ENCODE assay signal across 8 cellular contexts in genomic region chrX:153334654-153335295, GRCh38. TPM values are rescaled to one million over a fixed set of nuclear protein-coding genes. Genes with fewer than 3 reads are reported as not detected.
A peak's percentile ranks its signal among the peaks of the same experiment; 100 is the strongest.
DNase-seq lines count a peak whose midpoint lies in the region; ATAC-seq, FAIRE-seq and TF ChIP-seq lines count a peak whose summit lies in the region.

No MANE protein-coding gene starts in this region.

- H4K91ac ChIP-seq in mesenchymal stem cell (ENCODE audit: low read length), result no peak overlapping the region

- in situ Hi-C loops in GM12878 (cut with MboI), result no loop called here

- peak overlapping the region; percentile 21 to 94 for H3K18ac ChIP-seq in mesenchymal stem cell (ENCODE audit: low read depth in 1 of 2, low read length in 2 of 2)

- intact Hi-C loops in heart left ventricle (cut with DNase I) (no loop called here), Right ventricle myocardium superior (cut with DNase I) (no loop called here), GM12878 (cut with micrococcal nuclease; ENCODE audit: unreplicated experiment) (no loop called here)

- H3K27ac ChIP-seq in heart left ventricle, result peak overlapping the region in 6 of 12 donors; percentile 34 to 68 (median 58)
- peak overlapping the region; percentile 47 for H3K27ac ChIP-seq in GM12878 (ENCODE audit: control insufficient read depth, insufficient read depth)
- H3K27ac ChIP-seq in mesenchymal stem cell (ENCODE audit: low read length, poor library complexity, severe bottlenecking), result no peak overlapping the region
- H3K27ac ChIP-seq in urinary bladder (ENCODE audit: low read depth), result no peak overlapping the region

- H3K4me1 ChIP-seq in heart left ventricle (peaks cover 0 to 11% (median 0%) of the 10 kb centered on the region in 12 donors), GM12878 (ENCODE audit: control insufficient read depth, insufficient read depth, low read length) (peaks cover 6% of the 10 kb centered on the region; the same call in 1 of the 2 replicates), mesenchymal stem cell (ENCODE audit: control insufficient read depth, insufficient read depth, low read depth, low read length) (peaks cover 8% of the 10 kb centered on the region), urinary bladder (ENCODE audit: insufficient read depth) (no peaks in the 10 kb centered on the region)

- no peak overlapping the region for H3K14ac ChIP-seq in mesenchymal stem cell (ENCODE audit: low read length in 2 of 2)

- no peak overlapping the region for H2BK5ac ChIP-seq in mesenchymal stem cell (ENCODE audit: low read depth, low read length, poor library complexity, severe bottlenecking)

- peak overlapping the region; percentile 69 for H3K9ac ChIP-seq in GM12878 (ENCODE audit: control insufficient read depth, insufficient read depth, low read length)
- H3K9ac ChIP-seq in mesenchymal stem cell (ENCODE audit: low read length), result peak overlapping the region; percentile 88

- H4K20me1 ChIP-seq in GM12878 (ENCODE audit: control insufficient read depth, insufficient read depth), result no peaks in the 10 kb centered on the region

- H3K27me3 ChIP-seq in heart left ventricle (peaks cover 0 to 8% (median 0%) of the 10 kb centered on the region in 9 donors), GM12878 (replicated peaks in 1 of 2; ENCODE audit: control insufficient read depth in 2 of 2, insufficient read depth in 2 of 2, low read length in 1 of 2) (no peaks in the 10 kb centered on the region; a peak in 1 of 4 replicates), mesenchymal stem cell (ENCODE audit: control insufficient read depth in 1 of 2, insufficient read depth in 1 of 2, low read length in 2 of 2) (no peaks in the 10 kb centered on the region)

- CTCF ChIA-PET in GM12878 (lab: Yijun Ruan, JAX), result interaction anchor here (0.6 kb wide), 1 partner anchor 15 kb away, joined by 3 read pairs; no protein-coding TSS in a partner anchor

- ATAC-seq in heart left ventricle (no peak), Right ventricle myocardium superior (ENCODE audit: poor library complexity) (no peak), GM12878 (peak; percentile 16; the same call in 2 of the 3 replicates)

- BruUV-seq in GM12878 (replicated peaks; lab: Mats Ljungman, UMichigan), result no TSS peak

- H3K4me3 ChIP-seq in heart left ventricle, result peak overlapping the region; percentile 33 to 87 (median 65)
- peak overlapping the region; percentile 62 for H3K4me3 ChIP-seq in GM12878
- peak overlapping the region; percentile 66 to 77 for H3K4me3 ChIP-seq in mesenchymal stem cell (ENCODE audit: insufficient read depth in 1 of 2, low read depth in 1 of 2, low read length in 2 of 2)
- peak overlapping the region; percentile 67 for H3K4me3 ChIP-seq in urinary bladder (ENCODE audit: low read depth, low read length)

- H3K79me1 ChIP-seq in mesenchymal stem cell (replicated peaks; ENCODE audit: low read length, poor library complexity, severe bottlenecking), result peaks cover 14% of the 10 kb centered on the region

- no peak for TF ChIP-seq RAD21 in GM12878 (IDR thresholded peaks at IDR 0.05; ENCODE audit: insufficient read depth, low read depth, low read length)

- no peak overlapping the region for H3K23ac ChIP-seq in mesenchymal stem cell (ENCODE audit: low read length in 2 of 2)

- TF ChIP-seq EP300 in GM12878 (IDR thresholded peaks at IDR 0.05; ENCODE audit: borderline replicate concordance in 1 of 2, control insufficient read depth in 1 of 2, low read depth in 2 of 2, low read length in 2 of 2), result no peak

- H3K9me3 ChIP-seq in heart left ventricle, result no peaks in the 10 kb centered on the region
- no peaks in the 10 kb centered on the region; the same call in 2 of the 3 replicates for H3K9me3 ChIP-seq in GM12878 (replicated peaks; ENCODE audit: control insufficient read depth, insufficient read depth, low read length)
- no peaks in the 10 kb centered on the region for H3K9me3 ChIP-seq in mesenchymal stem cell (ENCODE audit: control insufficient read depth, low read length)

- TF ChIP-seq CTCF in heart left ventricle (IDR thresholded peaks at IDR 0.05) (no peak), GM12878 (IDR thresholded peaks at IDR 0.05 in 2 of 3, conservative IDR thresholded peaks at IDR 0.05 in 1 of 3; ENCODE audit: control insufficient read depth in 2 of 3, extremely low read depth in 1 of 3, insufficient read depth in 1 of 3, low read depth in 3 of 3, low read length in 3 of 3) (no peak)

- RAD21 ChIA-PET in GM12878 (lab: Charles Lee; ENCODE audit: unreplicated experiment), result interaction anchor here (0.6 kb wide), 1 partner anchor 383 kb away, joined by 3 read pairs; no protein-coding TSS in a partner anchor

- no peak overlapping the region for H2BK15ac ChIP-seq in mesenchymal stem cell (ENCODE audit: low read depth, poor library complexity, severe bottlenecking)

- WGBS in heart left ventricle, 4 donors, result 15 to 50% (median 34%) methylated on average over 13 to 16 of the region's 16 CpGs
- WGBS in GM12878 (ENCODE audit: insufficient coverage, insufficient replicate concordance, low lambda C conversion rate, missing lambda C conversion rate), result 42% methylated on average over 10 of the region's 16 CpGs
- WGBS in mesenchymal stem cell, result 10% methylated on average over 9 of the region's 16 CpGs
- 13% methylated on average over 15 of the region's 16 CpGs for WGBS in urinary bladder

- H3K36me3 ChIP-seq in heart left ventricle (peaks cover 0 to 5% (median 0%) of the 10 kb centered on the region in 9 donors), GM12878 (ENCODE audit: control insufficient read depth in 2 of 2, insufficient read depth in 2 of 2, low read length in 1 of 2) (no peaks in the 10 kb centered on the region), mesenchymal stem cell (ENCODE audit: control insufficient read depth in 1 of 2, insufficient read depth in 2 of 2, low read depth in 1 of 2, low read length in 2 of 2) (peaks cover 8 to 15% of the 10 kb centered on the region in 2 experiments), urinary bladder (ENCODE audit: insufficient read depth) (no peaks in the 10 kb centered on the region)

- H2BK120ac ChIP-seq in mesenchymal stem cell (ENCODE audit: low read depth, low read length), result peak overlapping the region; percentile 5

- no peak overlapping the region for H2AK5ac ChIP-seq in mesenchymal stem cell (ENCODE audit: low read length, severe bottlenecking)

- FAIRE-seq in GM12878 (lab: Jason Lieb, UNC), result no peak

- no peak overlapping the region for H2BK12ac ChIP-seq in mesenchymal stem cell (ENCODE audit: low read length in 2 of 2)

- peaks cover 39% of the 10 kb centered on the region for H3K79me2 ChIP-seq in GM12878 (ENCODE audit: control insufficient read depth, insufficient read depth, low read length)

- TF ChIP-seq POLR2A in heart left ventricle (IDR thresholded peaks at IDR 0.05) (no peak), GM12878 (IDR thresholded peaks at IDR 0.05; ENCODE audit: low read depth, low read length) (no peak)

- H4K8ac ChIP-seq in mesenchymal stem cell (ENCODE audit: low read length), result peak overlapping the region; percentile 54

- SMC1A ChIA-PET in GM12878 (lab: Charles Lee; ENCODE audit: uncharacterized antibody, unreplicated experiment), result no interaction called here

- H3K4me2 ChIP-seq in GM12878 (ENCODE audit: control insufficient read depth, insufficient read depth) (no peak overlapping the region; the same call in 1 of the 2 replicates), mesenchymal stem cell (ENCODE audit: low read length, poor library complexity, severe bottlenecking) (peak overlapping the region; percentile 58)

- POLR2A ChIA-PET in GM12878 (lab: Charles Lee), result interaction anchor here (0.9 kb wide), 1 partner anchor 11 kb away, joined by 4 read pairs; no protein-coding TSS in a partner anchor

- no peak overlapping the region for H3K4ac ChIP-seq in mesenchymal stem cell (ENCODE audit: low read depth in 1 of 2, low read length in 2 of 2)

- DNase-seq in heart left ventricle (no peak), Right ventricle myocardium superior (no peak), GM12878 (ENCODE audit: low read depth, low spot score) (no peak), mesenchymal stem cell (peak; percentile 2), HT-29 (ENCODE audit: low spot score) (no peak), AG08395 (ENCODE audit: low spot score) (no peak)
- no peak for DNase-seq in stimulated activated CD4-positive, alpha-beta T cell treated with anti-CD3 and anti-CD28 coated beads, Interleukin-2, amount 100 ng/mL, for 24 hours

- H2AFZ ChIP-seq in GM12878 (ENCODE audit: control insufficient read depth, low read depth, low read length) (no peak overlapping the region), mesenchymal stem cell (ENCODE audit: low read depth, low read length) (peak overlapping the region; percentile 29)

RNA-seq across cellular contexts. Expression of gene ZNF275, which starts 0.8 kb away (rescaled TPM):
- total RNA-seq in heart left ventricle, result 1 to 10 TPM; 6.0 to 8.6 (median 7.9) TPM
- polyA plus RNA-seq in heart left ventricle, result 1 to 10 TPM; 2.1 to 6.3 TPM
- total RNA-seq in Right ventricle myocardium superior, result 5.1 TPM
- 25.3 and 26.1 TPM in 2 replicates for total RNA-seq in GM12878 (2013; cell fraction: nucleolus; rRNA removed)
- 6.5 and 6.7 TPM in 2 replicates for total RNA-seq in GM12878 (2014; rRNA removed)
- total RNA-seq in GM12878 (2014; rRNA removed; fragmentation: Illumina TruSeq; extraction: Trizol), result 5.5 and 5.8 TPM in 2 replicates
- 11.3 TPM in 2 replicates for total RNA-seq in GM12878 (2021)
- 8.9 TPM for polyA plus RNA-seq in GM12878 (2011; ENCODE audit: low read depth)
- polyA plus RNA-seq in GM12878 (2011; rRNA removed), result 16.9 and 17.4 TPM in 2 replicates
- 15.0 and 17.0 TPM in 2 replicates for polyA plus RNA-seq in GM12878 (2011; cell fraction: cytosol; rRNA removed)
- 26.7 and 29.6 TPM in 2 replicates for polyA plus RNA-seq in GM12878 (2011; cell fraction: nucleus; rRNA removed)
- 9.8 and 12.1 TPM in 2 replicates for polyA plus RNA-seq in GM12878 (2012)
- polyA plus RNA-seq in GM12878 (2014; fragmentation: Illumina TruSeq; extraction: Trizol), result 10.7 and 11.3 TPM in 2 replicates
- 1 to 10 TPM; 1.3 to 1.9 TPM for polyA plus RNA-seq in GM12878 (2014; fragmentation: Nextera tagmentation; extraction: Ambion mirVana)
- 9.2 and 9.7 TPM in 2 replicates for polyA plus RNA-seq in GM12878 (2014; rRNA removed)
- 1 to 10 TPM; 5.5 to 5.6 TPM for polyA plus RNA-seq in GM12878 (2016; fragmentation: Nextera tagmentation; extraction: Ambion mirVana)
- polyA minus RNA-seq in GM12878 (2011; rRNA and poly(A)+ RNA removed), result 23.6 and 24.4 TPM in 2 replicates
- 7.9 and 8.0 TPM in 2 replicates for polyA minus RNA-seq in GM12878 (2011; cell fraction: cytosol; rRNA and poly(A)+ RNA removed)
- polyA minus RNA-seq in GM12878 (2011; cell fraction: nucleus; rRNA and poly(A)+ RNA removed), result 8.1 and 10.3 TPM in 2 replicates
- polyA plus RNA-seq in mesenchymal stem cell (2013, experiment 1 of 2), result 9.0 TPM
- polyA plus RNA-seq in mesenchymal stem cell (2013, experiment 2 of 2), result 9.0 TPM
- total RNA-seq in urinary bladder, result 9.7 TPM
- 7.6 TPM for polyA plus RNA-seq in urinary bladder
- total RNA-seq in HT-29 (2014; rRNA removed; shearing (Covaris generic)), result 5.1 and 5.5 TPM in 2 replicates

RNA-seq across cellular contexts. Expression of gene PNMA6F, which starts 13.2 kb away (rescaled TPM):
- not detected for total RNA-seq in heart left ventricle
- polyA plus RNA-seq in heart left ventricle, result not detected
- not detected for total RNA-seq in Right ventricle myocardium superior
- total RNA-seq in GM12878 (2013; cell fraction: nucleolus; rRNA removed), result not detected in 2 replicates
- not detected in 2 replicates for total RNA-seq in GM12878 (2014; rRNA removed)
- total RNA-seq in GM12878 (2014; rRNA removed; fragmentation: Illumina TruSeq; extraction: Trizol), result not detected in 2 replicates
- not detected in 2 replicates for total RNA-seq in GM12878 (2021)
- not detected for polyA plus RNA-seq in GM12878 (2011; ENCODE audit: low read depth)
- not detected in 2 replicates for polyA plus RNA-seq in GM12878 (2011; rRNA removed)
- not detected in 2 replicates for polyA plus RNA-seq in GM12878 (2011; cell fraction: cytosol; rRNA removed)
- not detected in 2 replicates for polyA plus RNA-seq in GM12878 (2011; cell fraction: nucleus; rRNA removed)
- polyA plus RNA-seq in GM12878 (2012), result not detected in 2 replicates
- not detected in 2 replicates for polyA plus RNA-seq in GM12878 (2014; fragmentation: Illumina TruSeq; extraction: Trizol)
- not detected for polyA plus RNA-seq in GM12878 (2014; fragmentation: Nextera tagmentation; extraction: Ambion mirVana)
- not detected in 2 replicates for polyA plus RNA-seq in GM12878 (2014; rRNA removed)
- not detected for polyA plus RNA-seq in GM12878 (2016; fragmentation: Nextera tagmentation; extraction: Ambion mirVana)
- polyA minus RNA-seq in GM12878 (2011; rRNA and poly(A)+ RNA removed), result not detected in 2 replicates
- not detected in 2 replicates for polyA minus RNA-seq in GM12878 (2011; cell fraction: cytosol; rRNA and poly(A)+ RNA removed)
- polyA minus RNA-seq in GM12878 (2011; cell fraction: nucleus; rRNA and poly(A)+ RNA removed), result not detected in 2 replicates
- not detected for polyA plus RNA-seq in mesenchymal stem cell (2013, experiment 1 of 2)
- not detected for polyA plus RNA-seq in mesenchymal stem cell (2013, experiment 2 of 2)
- total RNA-seq in urinary bladder, result not detected
- not detected for polyA plus RNA-seq in urinary bladder
- not detected in 2 replicates for total RNA-seq in HT-29 (2014; rRNA removed; shearing (Covaris generic))
